In the genomic region with DNA sequence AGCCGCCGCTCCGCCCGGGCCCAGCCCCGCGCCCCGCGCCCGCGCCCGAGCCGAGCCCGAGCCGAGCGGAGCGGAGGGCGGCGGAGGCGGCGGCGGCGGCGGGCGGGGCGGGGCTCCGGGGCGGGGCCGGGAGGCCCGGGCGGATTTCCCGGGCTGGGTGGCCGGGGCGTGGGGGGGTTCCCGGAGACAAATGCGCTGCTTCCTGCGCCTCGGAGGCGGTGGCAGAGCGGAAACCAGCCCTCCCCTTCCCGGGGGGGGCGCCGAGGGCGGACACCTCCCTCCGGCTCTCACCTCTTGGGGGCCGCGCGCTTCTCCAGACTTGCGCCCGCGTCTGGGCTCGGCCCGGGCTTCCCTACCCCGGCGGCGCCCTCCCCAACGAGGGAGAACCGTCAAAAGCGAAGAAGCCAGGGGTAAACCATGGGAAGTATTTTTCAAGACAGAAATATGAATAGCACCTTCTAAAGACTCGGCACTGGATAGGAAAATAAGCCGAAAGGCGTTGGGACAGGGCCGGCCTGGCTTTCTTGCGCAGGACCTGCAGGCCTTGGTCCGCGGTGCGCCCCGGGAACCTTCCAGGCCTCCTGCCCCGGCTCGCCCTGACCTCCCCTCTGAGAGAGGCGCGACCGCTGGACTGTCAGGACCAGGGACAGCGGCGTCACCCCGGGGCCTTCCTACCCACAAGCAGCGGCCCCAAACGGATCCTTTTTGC, we compare ENCODE assay signal across 1 cellular context.
TF ChIP-seq lines count a peak whose summit lies in the region.

MAPK11 (minus strand) TSS at position 79 of the 709 bp plus-strand sequence. CDS start 88 bp downstream, outside the sequence.

TF ChIP-seq in HepG2, 621 proteins besides CTCF, POLR2A, EP300 and RAD21 (continued from another document and continues in another):
- no peak for TF ChIP-seq ZNF513 (CRISPR knock-in tag; conservative IDR thresholded peaks at IDR 0.05)
- no peak for TF ChIP-seq SP1 (IDR thresholded peaks at IDR 0.05)
- no peak for TF ChIP-seq SP1 (CRISPR knock-in tag; IDR thresholded peaks at IDR 0.05)
- peak; percentile 58; the same call in 1 of the 2 replicates for TF ChIP-seq ZNF772 (CRISPR knock-in tag; IDR thresholded peaks at IDR 0.05)
- TF ChIP-seq CBX1 (IDR thresholded peaks at IDR 0.05; ENCODE audit: low read depth) = no peak
- TF ChIP-seq ZNF549 (CRISPR knock-in tag; IDR thresholded peaks at IDR 0.05) = no peak
- TF ChIP-seq ZNF83 (CRISPR knock-in tag; IDR thresholded peaks at IDR 0.05; ENCODE audit: borderline replicate concordance) = no peak
- peak; percentile 60; the same call in 1 of the 2 replicates for TF ChIP-seq ZNF614 (CRISPR knock-in tag; IDR thresholded peaks at IDR 0.05; ENCODE audit: borderline replicate concordance)
- TF ChIP-seq ZBTB1 (CRISPR knock-in tag; IDR thresholded peaks at IDR 0.05; ENCODE audit: borderline replicate concordance) = peak; percentile 70; the same call in 1 of the 2 replicates
- peak; percentile 62; the same call in 1 of the 2 replicates for TF ChIP-seq ZNF256 (CRISPR knock-in tag; conservative IDR thresholded peaks at IDR 0.05)
- TF ChIP-seq MIER3 (CRISPR knock-in tag; IDR thresholded peaks at IDR 0.05; ENCODE audit: borderline replicate concordance) = no peak; the same call in 1 of the 2 replicates
- no peak for TF ChIP-seq LCORL (IDR thresholded peaks at IDR 0.05)
- TF ChIP-seq LCORL (CRISPR knock-in tag; IDR thresholded peaks at IDR 0.05) = 0 out of 2 replicates have a peak, but pooled peaks have one; percentile 52
- TF ChIP-seq ZNF33B (CRISPR knock-in tag; IDR thresholded peaks at IDR 0.05) = peak; percentile 45; the same call in 1 of the 2 replicates
- no peak for TF ChIP-seq SRSF9 (IDR thresholded peaks at IDR 0.05; ENCODE audit: borderline replicate concordance, insufficient read depth, low read depth, low read length, poor library complexity, severe bottlenecking)
- TF ChIP-seq ZSCAN9 (CRISPR knock-in tag; IDR thresholded peaks at IDR 0.05; ENCODE audit: borderline replicate concordance) = peak; percentile 98
- 0 out of 2 replicates have a peak, but pooled peaks have one; percentile 65 for TF ChIP-seq ZNF552 (CRISPR knock-in tag; IDR thresholded peaks at IDR 0.05; ENCODE audit: borderline replicate concordance)
- TF ChIP-seq MXI1 (IDR thresholded peaks at IDR 0.05; ENCODE audit: borderline replicate concordance, low read depth, low read length) = peak; percentile 68; the same call in 1 of the 3 replicates
- 0 out of 2 replicates have a peak, but pooled peaks have one; percentile 41 for TF ChIP-seq PRMT3 (CRISPR knock-in tag; IDR thresholded peaks at IDR 0.05; ENCODE audit: borderline replicate concordance, low read depth)
- no peak for TF ChIP-seq POLR2G (IDR thresholded peaks at IDR 0.05; ENCODE audit: low read depth, low read length)
- TF ChIP-seq, protein P1, sequence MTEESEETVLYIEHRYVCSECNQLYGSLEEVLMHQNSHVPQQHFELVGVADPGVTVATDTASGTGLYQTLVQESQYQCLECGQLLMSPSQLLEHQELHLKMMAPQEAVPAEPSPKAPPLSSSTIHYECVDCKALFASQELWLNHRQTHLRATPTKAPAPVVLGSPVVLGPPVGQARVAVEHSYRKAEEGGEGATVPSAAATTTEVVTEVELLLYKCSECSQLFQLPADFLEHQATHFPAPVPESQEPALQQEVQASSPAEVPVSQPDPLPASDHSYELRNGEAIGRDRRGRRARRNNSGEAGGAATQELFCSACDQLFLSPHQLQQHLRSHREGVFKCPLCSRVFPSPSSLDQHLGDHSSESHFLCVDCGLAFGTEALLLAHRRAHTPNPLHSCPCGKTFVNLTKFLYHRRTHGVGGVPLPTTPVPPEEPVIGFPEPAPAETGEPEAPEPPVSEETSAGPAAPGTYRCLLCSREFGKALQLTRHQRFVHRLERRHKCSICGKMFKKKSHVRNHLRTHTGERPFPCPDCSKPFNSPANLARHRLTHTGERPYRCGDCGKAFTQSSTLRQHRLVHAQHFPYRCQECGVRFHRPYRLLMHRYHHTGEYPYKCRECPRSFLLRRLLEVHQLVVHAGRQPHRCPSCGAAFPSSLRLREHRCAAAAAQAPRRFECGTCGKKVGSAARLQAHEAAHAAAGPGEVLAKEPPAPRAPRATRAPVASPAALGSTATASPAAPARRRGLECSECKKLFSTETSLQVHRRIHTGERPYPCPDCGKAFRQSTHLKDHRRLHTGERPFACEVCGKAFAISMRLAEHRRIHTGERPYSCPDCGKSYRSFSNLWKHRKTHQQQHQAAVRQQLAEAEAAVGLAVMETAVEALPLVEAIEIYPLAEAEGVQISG (CRISPR knock-in tag; IDR thresholded peaks at IDR 0.05) = peak; percentile 71
- TF ChIP-seq, protein P2, sequence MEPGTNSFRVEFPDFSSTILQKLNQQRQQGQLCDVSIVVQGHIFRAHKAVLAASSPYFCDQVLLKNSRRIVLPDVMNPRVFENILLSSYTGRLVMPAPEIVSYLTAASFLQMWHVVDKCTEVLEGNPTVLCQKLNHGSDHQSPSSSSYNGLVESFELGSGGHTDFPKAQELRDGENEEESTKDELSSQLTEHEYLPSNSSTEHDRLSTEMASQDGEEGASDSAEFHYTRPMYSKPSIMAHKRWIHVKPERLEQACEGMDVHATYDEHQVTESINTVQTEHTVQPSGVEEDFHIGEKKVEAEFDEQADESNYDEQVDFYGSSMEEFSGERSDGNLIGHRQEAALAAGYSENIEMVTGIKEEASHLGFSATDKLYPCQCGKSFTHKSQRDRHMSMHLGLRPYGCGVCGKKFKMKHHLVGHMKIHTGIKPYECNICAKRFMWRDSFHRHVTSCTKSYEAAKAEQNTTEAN (CRISPR knock-in tag; conservative IDR thresholded peaks at IDR 0.05) = peak; percentile 88
- no peak for TF ChIP-seq RFXANK (CRISPR knock-in tag; IDR thresholded peaks at IDR 0.05)
- TF ChIP-seq, protein P3, sequence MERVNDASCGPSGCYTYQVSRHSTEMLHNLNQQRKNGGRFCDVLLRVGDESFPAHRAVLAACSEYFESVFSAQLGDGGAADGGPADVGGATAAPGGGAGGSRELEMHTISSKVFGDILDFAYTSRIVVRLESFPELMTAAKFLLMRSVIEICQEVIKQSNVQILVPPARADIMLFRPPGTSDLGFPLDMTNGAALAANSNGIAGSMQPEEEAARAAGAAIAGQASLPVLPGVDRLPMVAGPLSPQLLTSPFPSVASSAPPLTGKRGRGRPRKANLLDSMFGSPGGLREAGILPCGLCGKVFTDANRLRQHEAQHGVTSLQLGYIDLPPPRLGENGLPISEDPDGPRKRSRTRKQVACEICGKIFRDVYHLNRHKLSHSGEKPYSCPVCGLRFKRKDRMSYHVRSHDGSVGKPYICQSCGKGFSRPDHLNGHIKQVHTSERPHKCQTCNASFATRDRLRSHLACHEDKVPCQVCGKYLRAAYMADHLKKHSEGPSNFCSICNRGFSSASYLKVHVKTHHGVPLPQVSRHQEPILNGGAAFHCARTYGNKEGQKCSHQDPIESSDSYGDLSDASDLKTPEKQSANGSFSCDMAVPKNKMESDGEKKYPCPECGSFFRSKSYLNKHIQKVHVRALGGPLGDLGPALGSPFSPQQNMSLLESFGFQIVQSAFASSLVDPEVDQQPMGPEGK (CRISPR knock-in tag; IDR thresholded peaks at IDR 0.05) = peak; percentile 44
- TF ChIP-seq RBM39 (IDR thresholded peaks at IDR 0.05; ENCODE audit: low read depth, low read length, poor library complexity, severe bottlenecking) = no peak
- no peak for TF ChIP-seq TCF12 (IDR thresholded peaks at IDR 0.05)
- TF ChIP-seq TCF12 (CRISPR knock-in tag; IDR thresholded peaks at IDR 0.05) = no peak
- TF ChIP-seq, protein P4, sequence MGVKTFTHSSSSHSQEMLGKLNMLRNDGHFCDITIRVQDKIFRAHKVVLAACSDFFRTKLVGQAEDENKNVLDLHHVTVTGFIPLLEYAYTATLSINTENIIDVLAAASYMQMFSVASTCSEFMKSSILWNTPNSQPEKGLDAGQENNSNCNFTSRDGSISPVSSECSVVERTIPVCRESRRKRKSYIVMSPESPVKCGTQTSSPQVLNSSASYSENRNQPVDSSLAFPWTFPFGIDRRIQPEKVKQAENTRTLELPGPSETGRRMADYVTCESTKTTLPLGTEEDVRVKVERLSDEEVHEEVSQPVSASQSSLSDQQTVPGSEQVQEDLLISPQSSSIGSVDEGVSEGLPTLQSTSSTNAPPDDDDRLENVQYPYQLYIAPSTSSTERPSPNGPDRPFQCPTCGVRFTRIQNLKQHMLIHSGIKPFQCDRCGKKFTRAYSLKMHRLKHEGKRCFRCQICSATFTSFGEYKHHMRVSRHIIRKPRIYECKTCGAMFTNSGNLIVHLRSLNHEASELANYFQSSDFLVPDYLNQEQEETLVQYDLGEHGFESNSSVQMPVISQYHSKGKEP (CRISPR knock-in tag; IDR thresholded peaks at IDR 0.05) = peak; percentile 93
- peak; percentile 82; the same call in 1 of the 2 replicates for TF ChIP-seq ZNF225 (CRISPR knock-in tag; IDR thresholded peaks at IDR 0.05)
- TF ChIP-seq, protein P5, sequence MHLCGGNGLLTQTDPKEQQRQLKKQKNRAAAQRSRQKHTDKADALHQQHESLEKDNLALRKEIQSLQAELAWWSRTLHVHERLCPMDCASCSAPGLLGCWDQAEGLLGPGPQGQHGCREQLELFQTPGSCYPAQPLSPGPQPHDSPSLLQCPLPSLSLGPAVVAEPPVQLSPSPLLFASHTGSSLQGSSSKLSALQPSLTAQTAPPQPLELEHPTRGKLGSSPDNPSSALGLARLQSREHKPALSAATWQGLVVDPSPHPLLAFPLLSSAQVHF (CRISPR knock-in tag; IDR thresholded peaks at IDR 0.05) = peak; percentile 83
- TF ChIP-seq TGIF2 (CRISPR knock-in tag; IDR thresholded peaks at IDR 0.05) = peak; percentile 96
- TF ChIP-seq, protein P6, sequence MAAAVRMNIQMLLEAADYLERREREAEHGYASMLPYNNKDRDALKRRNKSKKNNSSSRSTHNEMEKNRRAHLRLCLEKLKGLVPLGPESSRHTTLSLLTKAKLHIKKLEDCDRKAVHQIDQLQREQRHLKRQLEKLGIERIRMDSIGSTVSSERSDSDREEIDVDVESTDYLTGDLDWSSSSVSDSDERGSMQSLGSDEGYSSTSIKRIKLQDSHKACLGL (CRISPR knock-in tag; IDR thresholded peaks at IDR 0.05) = peak; percentile 92
- TF ChIP-seq ZNF30 (CRISPR knock-in tag; IDR thresholded peaks at IDR 0.05) = peak; percentile 65; the same call in 1 of the 2 replicates
- TF ChIP-seq EED (CRISPR knock-in tag; IDR thresholded peaks at IDR 0.05) = peak; percentile 40; the same call in 1 of the 2 replicates
- no peak for TF ChIP-seq CREB3 (CRISPR knock-in tag; IDR thresholded peaks at IDR 0.05)
- no peak for TF ChIP-seq SNRNP70 (IDR thresholded peaks at IDR 0.05; ENCODE audit: low read depth, low read length)
- no peak for TF ChIP-seq KAT2B (IDR thresholded peaks at IDR 0.05; ENCODE audit: borderline replicate concordance, low read depth, low read length)
- no peak for TF ChIP-seq CSRNP2 (CRISPR knock-in tag; conservative IDR thresholded peaks at IDR 0.05; ENCODE audit: low read depth)
- peak; percentile 79; the same call in 1 of the 2 replicates for TF ChIP-seq SALL2 (CRISPR knock-in tag; IDR thresholded peaks at IDR 0.05)
- 0 out of 2 replicates have a peak, but pooled peaks have one; percentile 43 for TF ChIP-seq ZNF761 (CRISPR knock-in tag; conservative IDR thresholded peaks at IDR 0.05)
- TF ChIP-seq JUNB (CRISPR knock-in tag; IDR thresholded peaks at IDR 0.05; ENCODE audit: borderline replicate concordance) = peak; percentile 43; the same call in 1 of the 2 replicates
- peak in 1 of 2 experiments; percentile 91; a peak in 2 of 4 replicates for TF ChIP-seq KLF16 (CRISPR knock-in tag; IDR thresholded peaks at IDR 0.05)
- TF ChIP-seq ZNF136 (CRISPR knock-in tag; IDR thresholded peaks at IDR 0.05; ENCODE audit: low read depth) = no peak
- TF ChIP-seq ZNF781 (CRISPR knock-in tag; IDR thresholded peaks at IDR 0.05; ENCODE audit: borderline replicate concordance, not compliant biosample characterization) = peak; percentile 62
- peak; percentile 66; the same call in 1 of the 2 replicates for TF ChIP-seq ZSCAN25 (CRISPR knock-in tag; IDR thresholded peaks at IDR 0.05)
- TF ChIP-seq THAP11 (CRISPR knock-in tag; IDR thresholded peaks at IDR 0.05) = peak; percentile 52; the same call in 1 of the 2 replicates
- peak; percentile 61 for TF ChIP-seq ELF3 (CRISPR knock-in tag; IDR thresholded peaks at IDR 0.05)
- TF ChIP-seq HOXA5 (CRISPR knock-in tag; IDR thresholded peaks at IDR 0.05) = peak; percentile 92
- TF ChIP-seq, protein P7, sequence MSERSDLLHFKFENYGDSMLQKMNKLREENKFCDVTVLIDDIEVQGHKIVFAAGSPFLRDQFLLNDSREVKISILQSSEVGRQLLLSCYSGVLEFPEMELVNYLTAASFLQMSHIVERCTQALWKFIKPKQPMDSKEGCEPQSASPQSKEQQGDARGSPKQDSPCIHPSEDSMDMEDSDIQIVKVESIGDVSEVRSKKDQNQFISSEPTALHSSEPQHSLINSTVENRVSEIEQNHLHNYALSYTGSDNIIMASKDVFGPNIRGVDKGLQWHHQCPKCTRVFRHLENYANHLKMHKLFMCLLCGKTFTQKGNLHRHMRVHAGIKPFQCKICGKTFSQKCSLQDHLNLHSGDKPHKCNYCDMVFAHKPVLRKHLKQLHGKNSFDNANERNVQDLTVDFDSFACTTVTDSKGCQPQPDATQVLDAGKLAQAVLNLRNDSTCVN (CRISPR knock-in tag; IDR thresholded peaks at IDR 0.05; ENCODE audit: borderline replicate concordance) = peak; percentile 94
- peak; percentile 84; the same call in 1 of the 2 replicates for TF ChIP-seq ZNF510 (CRISPR knock-in tag; IDR thresholded peaks at IDR 0.05; ENCODE audit: low read depth)
